In the genomic region with DNA sequence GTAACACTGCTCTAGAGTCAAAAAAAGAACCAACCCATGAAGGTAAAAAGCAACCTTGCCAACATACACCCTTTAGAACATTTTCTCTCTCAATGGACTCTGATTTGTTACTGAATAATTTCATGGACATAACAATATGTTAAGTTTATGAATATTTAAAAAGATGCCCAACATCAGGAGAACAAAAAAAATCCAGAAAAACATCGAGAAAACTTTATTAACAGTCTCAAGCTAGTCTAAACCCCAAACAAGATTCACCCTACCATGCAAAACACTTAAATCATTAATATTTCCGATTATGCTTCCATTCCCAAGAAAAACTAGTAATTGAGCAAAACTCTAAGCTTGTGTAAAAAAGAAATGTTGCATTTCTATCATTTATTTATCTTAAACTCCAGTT, we compare ENCODE assay signal across 15 cellular contexts.
"Had no signal": no experiment of that assay in that cellular context is flagged by ENCODE, and none has a peak within 500 bp of the region (broad histone marks: within the 10 kb centered on the region; RNA-seq: fewer than 3 reads in every experiment).

No MANE protein-coding gene starts in this region.

- H3K36me3 ChIP-seq: gastroesophageal sphincter, prostate gland, upper lobe of left lung had no signal

- H3K4me1 ChIP-seq: gastroesophageal sphincter, prostate gland had no signal

- H3K4me3 ChIP-seq: gastroesophageal sphincter, lung, prostate gland, skin epidermis, upper lobe of left lung had no signal

- H3K27ac ChIP-seq: gastroesophageal sphincter, prostate gland, skin epidermis, upper lobe of left lung had no signal

- H3K9me3 Mint-ChIP-seq: natural killer cell had no signal

- H3K9me3 ChIP-seq: gastroesophageal sphincter, prostate gland, upper lobe of left lung had no signal

- H3K36me3 Mint-ChIP-seq: natural killer cell had no signal

- H3K4me3 Mint-ChIP-seq: activated CD4-positive, alpha-beta T cell treated with anti-CD3 and anti-CD28 coated beads, Interleukin-2, amount 10 ng/mL, durations not matched to agents 7 days and 5 days; activated T-helper 1 cell treated with anti-CD3 and anti-CD28 coated beads, Interleukin-12 subunit alpha, Interleukin-12 subunit beta, Interleukin-2, Interleukin-4 antibody, amounts not matched to agents 30 ng/mL and 10 ng/mL and 1 ng/mL, durations not matched to agents 14 hours and 24 hours and 36 hours; natural killer cell had no signal

- H3K27ac Mint-ChIP-seq: activated CD4-positive, alpha-beta T cell treated with anti-CD3 and anti-CD28 coated beads, Interleukin-2, amount 10 ng/mL, durations not matched to agents 7 days and 5 days; activated T-helper 1 cell treated with anti-CD3 and anti-CD28 coated beads, Interleukin-12 subunit alpha, Interleukin-12 subunit beta, Interleukin-2, Interleukin-4 antibody, amounts not matched to agents 30 ng/mL and 10 ng/mL and 1 ng/mL, durations not matched to agents 14 hours and 24 hours and 36 hours had no signal

- H3K27me3 ChIP-seq: gastroesophageal sphincter, upper lobe of left lung had no signal

- ATAC-seq: gastroesophageal sphincter; natural killer cell; stimulated activated naive CD8-positive, alpha-beta T cell treated with anti-CD3 and anti-CD28 coated beads, Interleukin-15, Interleukin-2, amounts not matched to agents 100 U/mL and 50 U/mL, for 24 hours had no signal

- DNase-seq: activated CD4-positive, alpha-beta T cell treated with anti-CD3 and anti-CD28 coated beads, Interleukin-2, amount 10 ng/mL, durations not matched to agents 7 days and 5 days; activated CD4-positive, CD25-positive, alpha-beta regulatory T cell; activated CD8-positive, alpha-beta memory T cell treated with anti-CD3 and anti-CD28 coated beads for 24 hours; activated naive CD4-positive, alpha-beta T cell; aorta; natural killer cell; right cardiac atrium; stimulated activated CD4-positive, alpha-beta T cell treated with anti-CD3 and anti-CD28 coated beads, Interleukin-4, amount 100 ng/mL, for 24 hours; stimulated activated naive CD8-positive, alpha-beta T cell treated with anti-CD3 and anti-CD28 coated beads, Interleukin-15, Interleukin-2, amounts not matched to agents 100 U/mL and 50 U/mL, for 24 hours; upper lobe of left lung had no signal

- H3K27me3 Mint-ChIP-seq: activated CD4-positive, alpha-beta T cell treated with anti-CD3 and anti-CD28 coated beads, Interleukin-2, amount 10 ng/mL, durations not matched to agents 7 days and 5 days had no signal
